ENCODE assay signal across 1 cellular context in the genomic region with DNA sequence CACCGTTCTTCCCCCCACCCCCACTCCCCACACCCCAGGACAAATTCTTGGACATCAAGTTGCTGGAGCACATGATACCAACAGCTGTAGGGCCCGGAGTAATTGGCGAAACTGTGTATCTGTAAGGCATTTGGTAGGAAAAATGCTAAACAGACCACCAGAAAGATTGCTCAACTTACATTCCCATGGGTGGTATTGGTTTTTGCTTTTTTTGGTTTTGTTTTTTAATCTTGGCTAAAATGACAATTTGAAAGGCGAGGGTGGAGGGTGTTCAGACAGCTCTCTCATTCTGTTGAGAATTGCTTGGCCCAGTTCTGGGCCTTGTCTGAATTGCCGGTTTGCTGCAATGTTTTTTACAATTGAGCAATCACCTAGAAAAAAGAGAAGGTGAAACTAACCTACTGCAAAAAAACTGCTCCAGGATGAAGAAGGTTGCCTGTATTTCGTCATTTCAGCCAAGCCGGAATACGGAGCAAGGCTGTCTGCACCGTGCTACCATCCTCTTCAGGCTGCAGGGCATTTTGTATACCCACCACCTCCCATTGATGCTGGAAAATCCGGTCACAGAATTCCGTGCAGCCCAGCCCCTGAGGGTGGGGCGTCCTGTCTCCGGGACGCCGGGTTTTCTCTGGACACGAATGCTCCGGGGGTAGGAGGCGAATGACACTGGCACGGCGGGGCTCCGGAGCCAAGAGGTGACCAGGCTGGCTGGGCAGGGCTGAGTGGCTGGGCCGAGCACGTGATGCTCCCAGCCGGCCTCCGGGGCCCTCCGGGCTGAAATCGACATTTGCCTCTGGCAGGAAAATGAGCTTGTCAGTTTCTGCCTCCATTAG.
TF ChIP-seq lines count a peak whose summit lies in the region.

A gene (plus strand): TSS at position 777 of the 833 bp plus-strand sequence. CDS start 28,058 bp downstream, outside the sequence.

TF ChIP-seq in GM23338, 12 proteins besides CTCF, POLR2A, EP300 and RAD21 (continued from another document):
- TF ChIP-seq, protein P1, sequence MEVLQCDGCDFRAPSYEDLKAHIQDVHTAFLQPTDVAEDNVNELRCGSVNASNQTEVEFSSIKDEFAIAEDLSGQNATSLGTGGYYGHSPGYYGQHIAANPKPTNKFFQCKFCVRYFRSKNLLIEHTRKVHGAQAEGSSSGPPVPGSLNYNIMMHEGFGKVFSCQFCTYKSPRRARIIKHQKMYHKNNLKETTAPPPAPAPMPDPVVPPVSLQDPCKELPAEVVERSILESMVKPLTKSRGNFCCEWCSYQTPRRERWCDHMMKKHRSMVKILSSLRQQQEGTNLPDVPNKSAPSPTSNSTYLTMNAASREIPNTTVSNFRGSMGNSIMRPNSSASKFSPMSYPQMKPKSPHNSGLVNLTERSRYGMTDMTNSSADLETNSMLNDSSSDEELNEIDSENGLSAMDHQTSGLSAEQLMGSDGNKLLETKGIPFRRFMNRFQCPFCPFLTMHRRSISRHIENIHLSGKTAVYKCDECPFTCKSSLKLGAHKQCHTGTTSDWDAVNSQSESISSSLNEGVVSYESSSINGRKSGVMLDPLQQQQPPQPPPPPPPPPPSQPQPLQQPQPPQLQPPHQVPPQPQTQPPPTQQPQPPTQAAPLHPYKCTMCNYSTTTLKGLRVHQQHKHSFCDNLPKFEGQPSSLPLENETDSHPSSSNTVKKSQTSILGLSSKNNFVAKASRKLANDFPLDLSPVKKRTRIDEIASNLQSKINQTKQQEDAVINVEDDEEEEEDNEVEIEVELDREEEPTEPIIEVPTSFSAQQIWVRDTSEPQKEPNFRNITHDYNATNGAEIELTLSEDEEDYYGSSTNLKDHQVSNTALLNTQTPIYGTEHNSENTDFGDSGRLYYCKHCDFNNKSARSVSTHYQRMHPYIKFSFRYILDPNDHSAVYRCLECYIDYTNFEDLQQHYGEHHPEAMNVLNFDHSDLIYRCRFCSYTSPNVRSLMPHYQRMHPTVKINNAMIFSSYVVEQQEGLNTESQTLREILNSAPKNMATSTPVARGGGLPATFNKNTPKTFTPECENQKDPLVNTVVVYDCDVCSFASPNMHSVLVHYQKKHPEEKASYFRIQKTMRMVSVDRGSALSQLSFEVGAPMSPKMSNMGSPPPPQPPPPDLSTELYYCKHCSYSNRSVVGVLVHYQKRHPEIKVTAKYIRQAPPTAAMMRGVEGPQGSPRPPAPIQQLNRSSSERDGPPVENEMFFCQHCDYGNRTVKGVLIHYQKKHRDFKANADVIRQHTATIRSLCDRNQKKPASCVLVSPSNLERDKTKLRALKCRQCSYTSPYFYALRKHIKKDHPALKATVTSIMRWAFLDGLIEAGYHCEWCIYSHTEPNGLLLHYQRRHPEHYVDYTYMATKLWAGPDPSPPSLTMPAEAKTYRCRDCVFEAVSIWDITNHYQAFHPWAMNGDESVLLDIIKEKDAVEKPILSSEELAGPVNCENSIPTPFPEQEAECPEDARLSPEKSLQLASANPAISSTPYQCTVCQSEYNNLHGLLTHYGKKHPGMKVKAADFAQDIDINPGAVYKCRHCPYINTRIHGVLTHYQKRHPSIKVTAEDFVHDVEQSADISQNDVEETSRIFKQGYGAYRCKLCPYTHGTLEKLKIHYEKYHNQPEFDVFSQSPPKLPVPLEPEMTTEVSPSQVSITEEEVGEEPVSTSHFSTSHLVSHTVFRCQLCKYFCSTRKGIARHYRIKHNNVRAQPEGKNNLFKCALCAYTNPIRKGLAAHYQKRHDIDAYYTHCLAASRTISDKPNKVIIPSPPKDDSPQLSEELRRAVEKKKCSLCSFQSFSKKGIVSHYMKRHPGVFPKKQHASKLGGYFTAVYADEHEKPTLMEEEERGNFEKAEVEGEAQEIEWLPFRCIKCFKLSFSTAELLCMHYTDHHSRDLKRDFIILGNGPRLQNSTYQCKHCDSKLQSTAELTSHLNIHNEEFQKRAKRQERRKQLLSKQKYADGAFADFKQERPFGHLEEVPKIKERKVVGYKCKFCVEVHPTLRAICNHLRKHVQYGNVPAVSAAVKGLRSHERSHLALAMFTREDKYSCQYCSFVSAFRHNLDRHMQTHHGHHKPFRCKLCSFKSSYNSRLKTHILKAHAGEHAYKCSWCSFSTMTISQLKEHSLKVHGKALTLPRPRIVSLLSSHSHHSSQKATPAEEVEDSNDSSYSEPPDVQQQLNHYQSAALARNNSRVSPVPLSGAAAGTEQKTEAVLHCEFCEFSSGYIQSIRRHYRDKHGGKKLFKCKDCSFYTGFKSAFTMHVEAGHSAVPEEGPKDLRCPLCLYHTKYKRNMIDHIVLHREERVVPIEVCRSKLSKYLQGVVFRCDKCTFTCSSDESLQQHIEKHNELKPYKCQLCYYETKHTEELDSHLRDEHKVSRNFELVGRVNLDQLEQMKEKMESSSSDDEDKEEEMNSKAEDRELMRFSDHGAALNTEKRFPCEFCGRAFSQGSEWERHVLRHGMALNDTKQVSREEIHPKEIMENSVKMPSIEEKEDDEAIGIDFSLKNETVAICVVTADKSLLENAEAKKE (CRISPR knock-in tag; IDR thresholded peaks at IDR 0.05): no peak
- TF ChIP-seq NANOG (IDR thresholded peaks at IDR 0.05; ENCODE audit: borderline replicate concordance): no peak
- TF ChIP-seq JUNB (IDR thresholded peaks at IDR 0.05; ENCODE audit: unreplicated experiment): no peak
- TF ChIP-seq EZH2phosphoT487 (IDR thresholded peaks at IDR 0.05; ENCODE audit: unreplicated experiment): no peak
